13 cellular contexts compared by ENCODE assay signal in the genomic region with DNA sequence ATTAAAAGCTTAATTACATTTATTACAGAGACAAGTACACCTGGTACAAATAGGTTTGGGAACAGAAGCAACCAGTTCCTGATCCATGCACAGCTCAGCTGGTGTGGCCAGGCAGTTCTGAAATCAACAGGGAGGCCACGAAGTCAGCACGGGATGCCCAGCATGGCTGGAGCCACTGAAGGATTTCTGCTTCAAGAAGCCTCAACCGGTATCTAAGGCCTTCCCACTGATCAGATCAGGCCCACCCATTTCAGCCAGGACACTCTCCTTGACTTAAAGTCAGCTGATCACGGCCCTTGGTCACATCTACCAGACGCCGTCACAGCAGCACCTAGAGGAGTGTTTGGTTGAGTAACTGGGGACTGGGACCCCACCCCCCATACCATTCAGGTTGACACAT.
"Had no signal": no experiment of that assay in that cellular context is flagged by ENCODE, and none has a peak within 500 bp of the region (broad histone marks: within the 10 kb centered on the region; RNA-seq: fewer than 3 reads in every experiment).

No MANE protein-coding gene starts in this region.

- DNase-seq: activated CD4-positive, alpha-beta T cell treated with anti-CD3 and anti-CD28 coated beads for 4 hours; activated naive CD4-positive, alpha-beta T cell; activated naive CD8-positive, alpha-beta T cell treated with anti-CD3 and anti-CD28 coated beads, Interleukin-2, amount 10 ng/mL, durations not matched to agents 7 days and 5 days; brain microvascular endothelial cell; cerebellar nuclear complex; kidney; stimulated activated CD4-positive, alpha-beta T cell treated with anti-CD3 and anti-CD28 coated beads, Interleukin-12 subunit alpha, Interleukin-12 subunit beta, amount 100 ng/mL, for 4 hours; T-helper 2 cell; transverse colon had no signal

- H3K4me3 ChIP-seq: hepatocyte, pancreas, transverse colon, vagina had no signal

- H3K27ac ChIP-seq: brain microvascular endothelial cell, hepatocyte, pancreas, transverse colon, vagina had no signal

- H3K27me3 ChIP-seq: brain microvascular endothelial cell, hepatocyte, pancreas, transverse colon, vagina had no signal

- ATAC-seq: stimulated activated memory B cell treated with anti-CD40 and anti-IgM and Interleukin-4, amounts not matched to agents 10 μg/mL and 1 μg/mL and 100 μg/mL, for 72 hours had no signal
